18 cellular contexts compared by ENCODE assay signal in the genomic region with DNA sequence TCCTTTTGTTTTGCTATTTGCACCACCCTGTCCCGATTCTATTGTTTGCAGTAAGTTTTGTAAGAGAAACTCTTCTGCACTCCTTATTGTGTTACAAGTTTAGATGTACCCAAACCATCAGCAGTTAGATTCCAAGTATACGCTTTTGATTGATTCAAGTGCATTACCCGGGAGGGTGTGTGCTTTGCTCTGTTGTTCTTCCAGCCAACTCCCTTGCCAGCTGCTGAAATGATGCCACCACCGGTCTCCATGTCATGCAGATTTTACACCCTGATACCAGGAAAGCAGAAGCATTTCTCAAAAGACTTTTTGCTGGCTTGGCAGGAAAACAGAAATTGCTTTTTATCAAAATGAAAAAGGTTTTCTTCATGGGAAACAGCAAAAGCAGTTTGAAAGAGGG.
DNase-seq lines count a peak whose midpoint lies in the region; ATAC-seq and TF ChIP-seq lines count a peak whose summit lies in the region.
"Had no signal": no experiment of that assay in that cellular context is flagged by ENCODE, and none has a peak within 500 bp of the region (broad histone marks: within the 10 kb centered on the region; RNA-seq: fewer than 3 reads in every experiment).

No MANE protein-coding gene starts in this region.

- H3K4me3 Mint-ChIP-seq in activated CD4-positive, alpha-beta T cell treated with anti-CD3 and anti-CD28 coated beads, Interleukin-2, amount 10 ng/mL, durations not matched to agents 24 days and 14 days = peak overlapping the region; percentile 72
- H3K4me3 Mint-ChIP-seq in CD4-positive, alpha-beta T cell = peak overlapping the region; percentile 55
- peak overlapping the region; percentile 73 for H3K4me3 Mint-ChIP-seq in T-helper 2 cell treated with Interferon-gamma antibody and Interleukin-4, amounts not matched to agents 5 μg/mL and 100 μg/mL, for 36 hours
- H3K4me3 Mint-ChIP-seq: naive B cell had no signal

- CTCF ChIA-PET in CD4-positive, alpha-beta T cell (lab: Charles Lee) = interaction anchor here (1.0 to 2.2 kb wide), 3 partner anchors 23 to 45 kb away, joined by 3 to 12 read pairs (median 5); no protein-coding TSS in a partner anchor
- CTCF ChIA-PET in RWPE1 (lab: Yijun Ruan, JAX) = no interaction called here

- H3K27me3 Mint-ChIP-seq in activated CD4-positive, alpha-beta T cell treated with anti-CD3 and anti-CD28 coated beads, Interleukin-2, amount 10 ng/mL, durations not matched to agents 24 days and 14 days = no peaks in the 10 kb centered on the region
- no peaks in the 10 kb centered on the region for H3K27me3 Mint-ChIP-seq in CD4-positive, alpha-beta T cell
- H3K27me3 Mint-ChIP-seq in T-helper 2 cell treated with Interferon-gamma antibody and Interleukin-4, amounts not matched to agents 5 μg/mL and 100 μg/mL, for 36 hours (ENCODE audit: low read depth) = no peaks in the 10 kb centered on the region
- H3K27me3 Mint-ChIP-seq: naive B cell had no signal

- no peak for TF ChIP-seq CTCF in CD4-positive, alpha-beta T cell (IDR thresholded peaks at IDR 0.05)
- TF ChIP-seq CTCF in hepatocyte (IDR thresholded peaks at IDR 0.05; ENCODE audit: poor library complexity) = no peak
- no peak for TF ChIP-seq CTCF in esophagus squamous epithelium (IDR thresholded peaks at IDR 0.05)
- TF ChIP-seq CTCF in RWPE1 (conservative IDR thresholded peaks at IDR 0.05; ENCODE audit: low read depth) = no peak

- no peak overlapping the region for H2AFZ ChIP-seq in hepatocyte

- no peak overlapping the region for H3K27ac ChIP-seq in CD4-positive, alpha-beta T cell (ENCODE audit: low read depth, low read length)
- peak overlapping the region; percentile 29 for H3K27ac ChIP-seq in hepatocyte
- no peak overlapping the region for H3K27ac ChIP-seq in esophagus squamous epithelium
- no peak overlapping the region for H3K27ac ChIP-seq in RWPE1
- H3K27ac ChIP-seq: BLaER1 treated with 17β-estradiol and CSF1 and Interleukin-3, amounts not matched to agents 10 nM and 100 nM; foreskin keratinocyte had no signal

- H3K9me2 ChIP-seq in hepatocyte (replicated peaks; ENCODE audit: insufficient read depth) = no peaks in the 10 kb centered on the region

- H3K4me3 ChIP-seq in hepatocyte = no peak overlapping the region
- H3K4me3 ChIP-seq in esophagus squamous epithelium = no peak overlapping the region
- H3K4me3 ChIP-seq: BLaER1 treated with 17β-estradiol and CSF1 and Interleukin-3, amounts not matched to agents 10 nM and 100 nM had no signal

- no peaks in the 10 kb centered on the region for H3K27me3 ChIP-seq in CD4-positive, alpha-beta T cell (ENCODE audit: control insufficient read depth, insufficient read depth, low read length)
- H3K27me3 ChIP-seq in hepatocyte (no peaks in the 10 kb centered on the region), esophagus squamous epithelium (no peaks in the 10 kb centered on the region)
- H3K27me3 ChIP-seq: BLaER1 treated with 17β-estradiol and CSF1 and Interleukin-3, amounts not matched to agents 10 nM and 100 nM; foreskin keratinocyte had no signal

- no peak overlapping the region for H3K4me2 ChIP-seq in hepatocyte
- H3K4me2 ChIP-seq: BLaER1 treated with 17β-estradiol and CSF1 and Interleukin-3, amounts not matched to agents 10 nM and 100 nM had no signal

- H3K27ac Mint-ChIP-seq in activated CD4-positive, alpha-beta T cell treated with anti-CD3 and anti-CD28 coated beads, Interleukin-2, amount 10 ng/mL, durations not matched to agents 24 days and 14 days = peak overlapping the region; percentile 93
- peak overlapping the region; percentile 91 for H3K27ac Mint-ChIP-seq in CD4-positive, alpha-beta T cell
- H3K27ac Mint-ChIP-seq in T-helper 2 cell treated with Interferon-gamma antibody and Interleukin-4, amounts not matched to agents 5 μg/mL and 100 μg/mL, for 36 hours = peak overlapping the region; percentile 89
- H3K27ac Mint-ChIP-seq: naive B cell had no signal

- peak; percentile 75 for ATAC-seq in CD4-positive, alpha-beta T cell (ENCODE audit: poor library complexity)

- peak; percentile 75 for DNase-seq in activated CD4-positive, alpha-beta T cell treated with anti-CD3 and anti-CD28 coated beads, Interleukin-2, amount 10 ng/mL, durations not matched to agents 24 days and 14 days
- no peak for DNase-seq in activated CD4-positive, alpha-beta T cell treated with anti-CD3 and anti-CD28 coated beads, Interleukin-2, amount 50 U/mL, for 1 hour
- peak in 2 of 10 experiments; percentile 12 to 29 for DNase-seq in CD4-positive, alpha-beta T cell
- DNase-seq in T-helper 2 cell treated with Interferon-gamma antibody and Interleukin-4, amounts not matched to agents 5 μg/mL and 100 μg/mL, for 36 hours (ENCODE audit: low spot score) = no peak
- no peak for DNase-seq in hepatocyte (ENCODE audit: low spot score)
- DNase-seq in esophagus squamous epithelium (lab: John Stamatoyannopoulos, UW) = no peak
- no peak for DNase-seq in DMS 273 (lab: John Stamatoyannopoulos, UW; ENCODE audit: unreplicated experiment)
- DNase-seq in RWPE1 (ENCODE audit: low spot score) = no peak
- DNase-seq: ACHN; activated effector memory CD4-positive, alpha-beta T cell treated with Interleukin-2 at 50 U/mL for 16 hours; aorta; Karpas-422; kidney; naive B cell; NCI-H1092; retina had no signal

- H3K36me3 Mint-ChIP-seq in activated CD4-positive, alpha-beta T cell treated with anti-CD3 and anti-CD28 coated beads, Interleukin-2, amount 10 ng/mL, durations not matched to agents 24 days and 14 days (ENCODE audit: low read depth) = peaks cover 55% of the 10 kb centered on the region
- H3K36me3 Mint-ChIP-seq in CD4-positive, alpha-beta T cell (ENCODE audit: low read depth) = peaks cover 69% of the 10 kb centered on the region
- peaks cover 59% of the 10 kb centered on the region for H3K36me3 Mint-ChIP-seq in T-helper 2 cell treated with Interferon-gamma antibody and Interleukin-4, amounts not matched to agents 5 μg/mL and 100 μg/mL, for 36 hours (ENCODE audit: low read depth)

- peaks cover 81% of the 10 kb centered on the region for H3K4me1 Mint-ChIP-seq in activated CD4-positive, alpha-beta T cell treated with anti-CD3 and anti-CD28 coated beads, Interleukin-2, amount 10 ng/mL, durations not matched to agents 24 days and 14 days
- peaks cover 94% of the 10 kb centered on the region for H3K4me1 Mint-ChIP-seq in CD4-positive, alpha-beta T cell (ENCODE audit: low read depth)
- H3K4me1 Mint-ChIP-seq in T-helper 2 cell treated with Interferon-gamma antibody and Interleukin-4, amounts not matched to agents 5 μg/mL and 100 μg/mL, for 36 hours (ENCODE audit: low read depth) = peaks cover 75% of the 10 kb centered on the region
- H3K4me1 Mint-ChIP-seq: naive B cell had no signal

- no peaks in the 10 kb centered on the region for H3K9me3 ChIP-seq in CD4-positive, alpha-beta T cell (ENCODE audit: control insufficient read depth, low read length)
- no peaks in the 10 kb centered on the region for H3K9me3 ChIP-seq in hepatocyte (ENCODE audit: low read depth)
- no peaks in the 10 kb centered on the region for H3K9me3 ChIP-seq in esophagus squamous epithelium

- intact Hi-C loops in activated CD4-positive, alpha-beta T cell treated with anti-CD3 and anti-CD28 coated beads, Interleukin-2, amount 10 ng/mL, durations not matched to agents 24 days and 14 days (cut with micrococcal nuclease) = loop anchor here (1.0 to 10.0 kb wide), 3 partner anchors 8 to 1468 kb away; no protein-coding TSS in a partner anchor
- intact Hi-C loops in CD4-positive, alpha-beta T cell (cut with DNase I, micrococcal nuclease) = loop anchor here (1.0 to 5.0 kb wide), 2 partner anchors 9 to 39 kb away; no protein-coding TSS in a partner anchor
- intact Hi-C loops in esophagus squamous epithelium (cut with DNase I) = no loop called here

- peaks cover 21% of the 10 kb centered on the region for H3K9me3 Mint-ChIP-seq in activated CD4-positive, alpha-beta T cell treated with anti-CD3 and anti-CD28 coated beads, Interleukin-2, amount 10 ng/mL, durations not matched to agents 24 days and 14 days
- peaks cover 3% of the 10 kb centered on the region for H3K9me3 Mint-ChIP-seq in CD4-positive, alpha-beta T cell
- H3K9me3 Mint-ChIP-seq in T-helper 2 cell treated with Interferon-gamma antibody and Interleukin-4, amounts not matched to agents 5 μg/mL and 100 μg/mL, for 36 hours = peaks cover 22% of the 10 kb centered on the region

- POLR2A ChIA-PET in CD4-positive, alpha-beta T cell (lab: Charles Lee) = interaction anchor here (1.1 to 3.5 kb wide), 8 partner anchors 8 to 46 kb away, joined by 3 to 21 read pairs (median 6); no protein-coding TSS in a partner anchor
- POLR2A ChIA-PET in RWPE1 (lab: Yijun Ruan, JAX; ENCODE audit: low non-redundant PET) = no interaction called here

- H4K20me1 ChIP-seq in hepatocyte (ENCODE audit: insufficient read depth, poor library complexity, severe bottlenecking) = no peaks in the 10 kb centered on the region
- H4K20me1 ChIP-seq: BLaER1 treated with 17β-estradiol and CSF1 and Interleukin-3, amounts not matched to agents 10 nM and 100 nM had no signal

- TF ChIP-seq POLR2A in esophagus squamous epithelium (IDR thresholded peaks at IDR 0.05) = no peak

- H3K4me1 ChIP-seq in hepatocyte (ENCODE audit: insufficient read depth) = no peaks in the 10 kb centered on the region
- no peaks in the 10 kb centered on the region for H3K4me1 ChIP-seq in esophagus squamous epithelium
- H3K4me1 ChIP-seq: BLaER1 treated with 17β-estradiol and CSF1 and Interleukin-3, amounts not matched to agents 10 nM and 100 nM had no signal

- no peaks in the 10 kb centered on the region for H3K36me3 ChIP-seq in hepatocyte (replicated peaks; ENCODE audit: insufficient read depth, low read depth)
- H3K36me3 ChIP-seq in esophagus squamous epithelium = no peaks in the 10 kb centered on the region
- H3K36me3 ChIP-seq: BLaER1 treated with 17β-estradiol and CSF1 and Interleukin-3, amounts not matched to agents 10 nM and 100 nM had no signal

- no peaks in the 10 kb centered on the region for H3K79me2 ChIP-seq in hepatocyte

- 79% methylated on average over 4 of the region's 4 CpGs for WGBS in hepatocyte (ENCODE audit: low lambda C conversion rate, missing lambda C conversion rate)
- 33 to 42% methylated on average over 4 of the region's 4 CpGs for WGBS in esophagus squamous epithelium, 2 donors
